In the genomic region with DNA sequence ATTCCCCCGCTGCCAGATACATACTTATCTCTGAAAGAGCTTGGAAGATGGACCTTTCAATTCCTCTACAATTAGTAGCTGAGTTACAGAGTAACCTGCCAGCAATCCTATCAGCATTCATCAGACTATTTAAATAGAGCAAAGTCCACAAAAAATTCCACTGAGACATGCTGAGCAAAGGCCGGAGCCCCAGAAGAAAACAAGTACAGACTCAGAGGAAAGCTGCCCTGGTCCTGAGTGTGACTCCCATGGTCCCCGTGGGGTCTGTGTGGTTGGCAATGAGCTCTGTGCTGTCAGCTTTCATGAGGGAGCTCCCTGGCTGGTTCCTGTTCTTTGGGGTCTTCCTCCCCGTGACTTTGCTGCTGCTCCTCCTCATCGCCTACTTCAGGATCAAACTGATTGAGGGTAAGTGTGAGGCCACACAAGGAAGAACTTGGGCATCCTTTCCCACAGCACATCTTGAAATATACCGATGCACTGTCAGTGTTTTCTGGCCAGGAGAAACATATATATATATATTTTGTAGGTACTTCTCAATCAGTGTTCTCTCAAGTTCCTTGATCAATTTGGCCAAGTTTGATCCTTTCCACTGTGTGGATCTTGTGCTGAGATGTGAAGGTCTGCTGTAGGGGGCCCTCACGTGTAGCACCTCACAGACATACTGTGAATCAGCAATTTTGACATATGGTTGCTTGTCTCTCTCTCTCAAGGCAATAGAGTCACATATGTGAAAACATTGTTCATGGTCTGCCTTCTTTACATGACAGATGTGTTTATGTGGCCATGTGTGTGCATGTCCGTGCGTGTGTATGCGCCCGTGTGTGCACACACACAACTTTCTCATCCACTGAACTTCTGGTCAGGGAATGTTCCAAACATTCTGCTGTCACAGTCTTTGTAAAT, we compare ENCODE assay signal across 18 cellular contexts. TPM values are rescaled to one million over a fixed set of nuclear protein-coding genes. Genes with fewer than 3 reads are reported as not detected.
DNase-seq lines count a peak whose midpoint lies in the region; ATAC-seq, FAIRE-seq and TF ChIP-seq lines count a peak whose summit lies in the region.
"Had no signal": no experiment of that assay in that cellular context is flagged by ENCODE, and none has a peak within 500 bp of the region (broad histone marks: within the 10 kb centered on the region; RNA-seq: fewer than 3 reads in every experiment).

A gene (plus strand): TSS at position 160 of the 903 bp plus-strand sequence. CDS start 8 bp downstream, at position 168.

- H3K36me3 Mint-ChIP-seq in glutamatergic neuron (ENCODE audit: unreplicated experiment), result no peaks in the 10 kb centered on the region
- H3K36me3 Mint-ChIP-seq in nephron (ENCODE audit: low read depth), result no peaks in the 10 kb centered on the region
- no peaks in the 10 kb centered on the region for H3K36me3 Mint-ChIP-seq in activated naive CD8-positive, alpha-beta T cell treated with anti-CD3 and anti-CD28 coated beads, Interleukin-2, amount 50 U/mL, for 24 hours (ENCODE audit: low read depth)

- no peak for ATAC-seq in A549
- ATAC-seq in psoas muscle, result no peak
- no peak for ATAC-seq in activated naive CD8-positive, alpha-beta T cell treated with anti-CD3 and anti-CD28 coated beads, Interleukin-2, amount 50 U/mL, for 24 hours
- no peak for ATAC-seq in HG03460 (IDR thresholded peaks at IDR 0.05; ENCODE audit: unreplicated experiment)

- H3K4me1 Mint-ChIP-seq in glutamatergic neuron (ENCODE audit: low read depth, unreplicated experiment) (no peaks in the 10 kb centered on the region), nephron (peaks cover 11% of the 10 kb centered on the region)
- no peaks in the 10 kb centered on the region for H3K4me1 Mint-ChIP-seq in activated naive CD8-positive, alpha-beta T cell treated with anti-CD3 and anti-CD28 coated beads, Interleukin-2, amount 50 U/mL, for 24 hours

- H3K4me1 ChIP-seq in A549 (no peaks in the 10 kb centered on the region), Peyer's patch (no peaks in the 10 kb centered on the region), psoas muscle (no peaks in the 10 kb centered on the region)

- H3K4me3 Mint-ChIP-seq in glutamatergic neuron (ENCODE audit: unreplicated experiment) (no peak within 1 kb of the TSS), nephron (no peak within 1 kb of the TSS)
- no peak within 1 kb of the TSS for H3K4me3 Mint-ChIP-seq in activated naive CD8-positive, alpha-beta T cell treated with anti-CD3 and anti-CD28 coated beads, Interleukin-2, amount 50 U/mL, for 24 hours

- TF ChIP-seq CTCF in A549 (IDR thresholded peaks at IDR 0.05) (no peak), Peyer's patch (IDR thresholded peaks at IDR 0.05) (no peak), glutamatergic neuron (IDR thresholded peaks at IDR 0.05; ENCODE audit: partially characterized antibody, unreplicated experiment) (no peak), nephron (IDR thresholded peaks at IDR 0.05; ENCODE audit: unreplicated experiment in 3 of 3) (no peak), psoas muscle (IDR thresholded peaks at IDR 0.05) (no peak)

- H3K9me3 Mint-ChIP-seq in glutamatergic neuron (ENCODE audit: unreplicated experiment) (no peaks in the 10 kb centered on the region), nephron (peaks cover 7% of the 10 kb centered on the region)
- H3K9me3 Mint-ChIP-seq in activated naive CD8-positive, alpha-beta T cell treated with anti-CD3 and anti-CD28 coated beads, Interleukin-2, amount 50 U/mL, for 24 hours, result no peaks in the 10 kb centered on the region

- no peak for TF ChIP-seq POLR2A in A549 (IDR thresholded peaks at IDR 0.05; ENCODE audit: low read length)
- peak in 1 of 2 donors; percentile 72 for TF ChIP-seq POLR2A in Peyer's patch (IDR thresholded peaks at IDR 0.05)

- intact Hi-C loops in psoas muscle (cut with DNase I), result no loop called here

- H3K27ac Mint-ChIP-seq in glutamatergic neuron (ENCODE audit: unreplicated experiment) (peak within 1 kb of the TSS; percentile 73), nephron (peak within 1 kb of the TSS; percentile 61 to 81 (median 67))
- no peak within 1 kb of the TSS for H3K27ac Mint-ChIP-seq in activated naive CD8-positive, alpha-beta T cell treated with anti-CD3 and anti-CD28 coated beads, Interleukin-2, amount 50 U/mL, for 24 hours

- H3K27me3 ChIP-seq in Peyer's patch (no peaks in the 10 kb centered on the region), psoas muscle (ENCODE audit: insufficient read depth in 3 of 3, low read length in 2 of 3) (no peaks in the 10 kb centered on the region)

- H3K9me3 ChIP-seq in A549 (no peaks in the 10 kb centered on the region), Peyer's patch (no peaks in the 10 kb centered on the region), psoas muscle (no peaks in the 10 kb centered on the region)

- WGBS in A549 (ENCODE audit: missing lambda C conversion rate), result 58% methylated on average over 11 of the region's 11 CpGs
- WGBS in psoas muscle, 3 donors, result 78 to 83% (median 82%) methylated on average over 11 of the region's 11 CpGs

- H3K27ac ChIP-seq in A549 (no peak within 1 kb of the TSS), Peyer's patch (peak within 1 kb of the TSS in 3 of 4 donors; percentile 33 to 79 (median 46)), psoas muscle (no peak within 1 kb of the TSS)
- H3K27ac ChIP-seq: 22Rv1 had no signal

- TF ChIP-seq EP300 in A549 (IDR thresholded peaks at IDR 0.05), result no peak

- FAIRE-seq in A549 (lab: Jason Lieb, UNC), result no peak
- FAIRE-seq: RCC 7860 had no signal

- H3K36me3 ChIP-seq in Peyer's patch, result no peaks in the 10 kb centered on the region
- no peaks in the 10 kb centered on the region for H3K36me3 ChIP-seq in psoas muscle (ENCODE audit: insufficient read depth in 1 of 2, low read depth in 1 of 2)

- 0 out of 3 replicates have a peak within 1 kb of the TSS, but pooled peaks have one; percentile 21 for H3K4me2 ChIP-seq in A549

- POLR2A ChIA-PET in A549 (lab: Yijun Ruan, JAX), result no interaction called here

- H3K27me3 Mint-ChIP-seq in glutamatergic neuron (ENCODE audit: unreplicated experiment) (peaks cover 6% of the 10 kb centered on the region), nephron (ENCODE audit: low read depth) (no peaks in the 10 kb centered on the region)
- H3K27me3 Mint-ChIP-seq in activated naive CD8-positive, alpha-beta T cell treated with anti-CD3 and anti-CD28 coated beads, Interleukin-2, amount 50 U/mL, for 24 hours, result no peaks in the 10 kb centered on the region

- CTCF ChIA-PET in A549 (lab: Yijun Ruan, JAX), result no interaction called here

- TF ChIP-seq RAD21 in A549 (conservative IDR thresholded peaks at IDR 0.05 in 1 of 2, IDR thresholded peaks at IDR 0.05 in 1 of 2), result no peak

- H3K4me3 ChIP-seq in A549 (no peak within 1 kb of the TSS), Peyer's patch (peak within 1 kb of the TSS in 3 of 4 donors; percentile 4 to 55 (median 43)), psoas muscle (no peak within 1 kb of the TSS)

- DNase-seq in A549 (ENCODE audit: low read depth in 1 of 2, low spot score in 1 of 2), result no peak
- peak in 2 of 3 donors; percentile 58 for DNase-seq in Peyer's patch
- no peak for DNase-seq in glutamatergic neuron
- DNase-seq in psoas muscle, result no peak
- no peak for DNase-seq in activated naive CD8-positive, alpha-beta T cell treated with anti-CD3 and anti-CD28 coated beads, Interleukin-2, amount 50 U/mL, for 24 hours
- no peak for DNase-seq in DMS79 treated with DMSO at 0.1 percent for 48 hours (lab: John Stamatoyannopoulos, UW)
- DNase-seq: C1 segment of cervical spinal cord, DMS153, IMR-90, NCI-H1417 treated with DMSO at 0.1 percent for 48 hours, NCI-H2029 treated with DMSO at 0.1 percent for 48 hours, NCI-H510A, SHP77 treated with DMSO at 0.1 percent for 48 hours had no signal

TF ChIP-seq in A549, 52 proteins besides CTCF, POLR2A, EP300 and RAD21 (continues in another document):
- TF ChIP-seq, protein P1, sequence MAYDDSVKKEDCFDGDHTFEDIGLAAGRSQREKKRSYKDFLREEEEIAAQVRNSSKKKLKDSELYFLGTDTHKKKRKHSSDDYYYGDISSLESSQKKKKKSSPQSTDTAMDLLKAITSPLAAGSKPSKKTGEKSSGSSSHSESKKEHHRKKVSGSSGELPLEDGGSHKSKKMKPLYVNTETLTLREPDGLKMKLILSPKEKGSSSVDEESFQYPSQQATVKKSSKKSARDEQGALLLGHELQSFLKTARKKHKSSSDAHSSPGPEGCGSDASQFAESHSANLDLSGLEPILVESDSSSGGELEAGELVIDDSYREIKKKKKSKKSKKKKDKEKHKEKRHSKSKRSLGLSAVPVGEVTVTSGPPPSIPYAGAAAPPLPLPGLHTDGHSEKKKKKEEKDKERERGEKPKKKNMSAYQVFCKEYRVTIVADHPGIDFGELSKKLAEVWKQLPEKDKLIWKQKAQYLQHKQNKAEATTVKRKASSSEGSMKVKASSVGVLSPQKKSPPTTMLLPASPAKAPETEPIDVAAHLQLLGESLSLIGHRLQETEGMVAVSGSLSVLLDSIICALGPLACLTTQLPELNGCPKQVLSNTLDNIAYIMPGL (CRISPR knock-in tag; IDR thresholded peaks at IDR 0.05; ENCODE audit: borderline replicate concordance), result no peak
- TF ChIP-seq KDM1A (IDR thresholded peaks at IDR 0.05; ENCODE audit: low read depth), result no peak
- TF ChIP-seq TFCP2L1 (CRISPR knock-in tag; IDR thresholded peaks at IDR 0.05), result no peak
- TF ChIP-seq SMC3 (IDR thresholded peaks at IDR 0.05), result no peak
- TF ChIP-seq, protein P2, sequence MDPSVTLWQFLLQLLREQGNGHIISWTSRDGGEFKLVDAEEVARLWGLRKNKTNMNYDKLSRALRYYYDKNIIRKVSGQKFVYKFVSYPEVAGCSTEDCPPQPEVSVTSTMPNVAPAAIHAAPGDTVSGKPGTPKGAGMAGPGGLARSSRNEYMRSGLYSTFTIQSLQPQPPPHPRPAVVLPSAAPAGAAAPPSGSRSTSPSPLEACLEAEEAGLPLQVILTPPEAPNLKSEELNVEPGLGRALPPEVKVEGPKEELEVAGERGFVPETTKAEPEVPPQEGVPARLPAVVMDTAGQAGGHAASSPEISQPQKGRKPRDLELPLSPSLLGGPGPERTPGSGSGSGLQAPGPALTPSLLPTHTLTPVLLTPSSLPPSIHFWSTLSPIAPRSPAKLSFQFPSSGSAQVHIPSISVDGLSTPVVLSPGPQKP (IDR thresholded peaks at IDR 0.05; ENCODE audit: low read depth, low read length), result no peak
- TF ChIP-seq HOXB5 (CRISPR knock-in tag; IDR thresholded peaks at IDR 0.05), result no peak
- TF ChIP-seq ZFP36 (IDR thresholded peaks at IDR 0.05; ENCODE audit: borderline replicate concordance, partially characterized antibody), result no peak
- no peak for TF ChIP-seq EHF (CRISPR knock-in tag; IDR thresholded peaks at IDR 0.05)

RNA-seq across cellular contexts. Expression of the gene that starts here (rescaled TPM):
- polyA plus RNA-seq in A549 (2011; rRNA removed) (0.05 TPM in 1 of 2 replicates, not detected in the other), A549 (2017; fragmentation: RNase III; extraction: RNeasy Plus Mini Kit Qiagen cat#74134 plus additional on column Dnase treatment) (0.03 to 0.04 TPM in 2 of 3 replicates, not detected in the other), psoas muscle (not detected)
- 0.03 and 0.04 TPM in 2 replicates for polyA plus RNA-seq in A549 (2012; cell fraction: cytosol; rRNA removed)
- polyA plus RNA-seq in A549 (2012; cell fraction: nucleus; rRNA removed), result not detected in 2 replicates
- not detected in 2 replicates for polyA minus RNA-seq in A549 (2011; rRNA and poly(A)+ RNA removed)
- total RNA-seq in Peyer's patch (10 to 100 TPM in 2 of 4 donors, 1 to 10 TPM in 1, not detected in 1; 7.1 to 24.8 (median 15.6) TPM), glutamatergic neuron (ENCODE audit: unreplicated experiment) (not detected), psoas muscle (not detected)
- total RNA-seq: IMR-90, LHCN-M2 had no signal
- polyA plus RNA-seq: IMR-90 had no signal

Comparison
In these comparisons a context has a peak if more than half of its experiments do, and no peak if none do; other contexts are left out.
1. DNase-seq: peak in Peyer's patch (2 of 3); none in A549 (0 of 2), glutamatergic neuron (single experiment), psoas muscle (0 of 2), activated naive CD8-positive, alpha-beta T cell treated with anti-CD3 and anti-CD28 coated beads, Interleukin-2, amount 50 U/mL, for 24 hours (single experiment) and DMS79 treated with DMSO at 0.1 percent for 48 hours (single experiment).
2. H3K27ac ChIP-seq: peak in Peyer's patch (3 of 4); none in A549 (0 of 2) and psoas muscle (single experiment).
3. H3K4me3 ChIP-seq: peak in Peyer's patch (3 of 4); none in A549 (single experiment) and psoas muscle (single experiment).